ENCODE assay signal across 2 cellular contexts in genomic region chr15:71444032-71444810, GRCh38.
TF ChIP-seq lines count a peak whose summit lies in the region.

No MANE protein-coding gene starts in this region.

TF ChIP-seq in IMR-90, 13 proteins besides CTCF, POLR2A, EP300 and RAD21:
- TF ChIP-seq ELK1 (IDR thresholded peaks at IDR 0.05; ENCODE audit: borderline replicate concordance, low read depth, low read length) = no peak

TF ChIP-seq in SK-N-SH, 30 proteins besides CTCF, POLR2A, EP300 and RAD21:
- no peak for TF ChIP-seq FOXJ3 (CRISPR knock-in tag; IDR thresholded peaks at IDR 0.05)
- TF ChIP-seq REST (IDR thresholded peaks at IDR 0.05; ENCODE audit: low read depth, low read length) = no peak
- TF ChIP-seq GABPA (IDR thresholded peaks at IDR 0.05; ENCODE audit: low read depth) = no peak
- no peak for TF ChIP-seq ZBTB33 (IDR thresholded peaks at IDR 0.05; ENCODE audit: borderline replicate concordance, low read depth)
- no peak for TF ChIP-seq TEAD4 (IDR thresholded peaks at IDR 0.05; ENCODE audit: borderline replicate concordance, insufficient read depth)
- TF ChIP-seq ELF1 (IDR thresholded peaks at IDR 0.05) = no peak
- TF ChIP-seq CHD2 (IDR thresholded peaks at IDR 0.05; ENCODE audit: low read length, partially characterized antibody) = no peak
- TF ChIP-seq FOXM1 (IDR thresholded peaks at IDR 0.05; ENCODE audit: low read depth) = no peak
- TF ChIP-seq MEF2A (IDR thresholded peaks at IDR 0.05; ENCODE audit: borderline replicate concordance, low read depth) = no peak
- TF ChIP-seq RXRA (IDR thresholded peaks at IDR 0.05; ENCODE audit: borderline replicate concordance, low read depth) = no peak
- TF ChIP-seq SIN3A (IDR thresholded peaks at IDR 0.05; ENCODE audit: borderline replicate concordance, low read depth, low read length) = no peak
- no peak for TF ChIP-seq RCOR1 (IDR thresholded peaks at IDR 0.05; ENCODE audit: low read length)
